1 cellular context compared by ENCODE assay signal in the genomic region with DNA sequence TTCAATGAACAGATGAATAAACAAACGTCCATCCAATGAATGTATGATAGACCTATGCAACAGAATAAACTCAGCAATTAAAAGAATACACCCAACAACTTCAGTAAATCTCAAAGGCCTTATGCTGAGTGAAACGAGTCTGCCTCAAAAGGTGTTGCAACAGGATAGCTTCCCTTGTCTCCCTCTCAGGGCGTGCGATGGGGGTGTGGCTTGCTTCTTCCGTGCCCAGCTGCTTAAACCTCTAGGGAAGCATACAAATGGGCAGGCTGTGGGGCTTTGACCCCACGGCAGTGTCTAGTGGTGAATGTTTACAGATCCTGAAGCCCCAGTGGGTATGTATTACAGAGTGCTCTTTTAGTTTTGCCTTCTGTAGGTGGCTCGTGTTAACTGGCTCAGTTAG.
TF ChIP-seq lines count a peak whose summit lies in the region.

No MANE protein-coding gene starts in this region.

TF ChIP-seq in GM23338, 12 proteins besides CTCF, POLR2A, EP300 and RAD21 (continued from another document):
- TF ChIP-seq, protein P1, sequence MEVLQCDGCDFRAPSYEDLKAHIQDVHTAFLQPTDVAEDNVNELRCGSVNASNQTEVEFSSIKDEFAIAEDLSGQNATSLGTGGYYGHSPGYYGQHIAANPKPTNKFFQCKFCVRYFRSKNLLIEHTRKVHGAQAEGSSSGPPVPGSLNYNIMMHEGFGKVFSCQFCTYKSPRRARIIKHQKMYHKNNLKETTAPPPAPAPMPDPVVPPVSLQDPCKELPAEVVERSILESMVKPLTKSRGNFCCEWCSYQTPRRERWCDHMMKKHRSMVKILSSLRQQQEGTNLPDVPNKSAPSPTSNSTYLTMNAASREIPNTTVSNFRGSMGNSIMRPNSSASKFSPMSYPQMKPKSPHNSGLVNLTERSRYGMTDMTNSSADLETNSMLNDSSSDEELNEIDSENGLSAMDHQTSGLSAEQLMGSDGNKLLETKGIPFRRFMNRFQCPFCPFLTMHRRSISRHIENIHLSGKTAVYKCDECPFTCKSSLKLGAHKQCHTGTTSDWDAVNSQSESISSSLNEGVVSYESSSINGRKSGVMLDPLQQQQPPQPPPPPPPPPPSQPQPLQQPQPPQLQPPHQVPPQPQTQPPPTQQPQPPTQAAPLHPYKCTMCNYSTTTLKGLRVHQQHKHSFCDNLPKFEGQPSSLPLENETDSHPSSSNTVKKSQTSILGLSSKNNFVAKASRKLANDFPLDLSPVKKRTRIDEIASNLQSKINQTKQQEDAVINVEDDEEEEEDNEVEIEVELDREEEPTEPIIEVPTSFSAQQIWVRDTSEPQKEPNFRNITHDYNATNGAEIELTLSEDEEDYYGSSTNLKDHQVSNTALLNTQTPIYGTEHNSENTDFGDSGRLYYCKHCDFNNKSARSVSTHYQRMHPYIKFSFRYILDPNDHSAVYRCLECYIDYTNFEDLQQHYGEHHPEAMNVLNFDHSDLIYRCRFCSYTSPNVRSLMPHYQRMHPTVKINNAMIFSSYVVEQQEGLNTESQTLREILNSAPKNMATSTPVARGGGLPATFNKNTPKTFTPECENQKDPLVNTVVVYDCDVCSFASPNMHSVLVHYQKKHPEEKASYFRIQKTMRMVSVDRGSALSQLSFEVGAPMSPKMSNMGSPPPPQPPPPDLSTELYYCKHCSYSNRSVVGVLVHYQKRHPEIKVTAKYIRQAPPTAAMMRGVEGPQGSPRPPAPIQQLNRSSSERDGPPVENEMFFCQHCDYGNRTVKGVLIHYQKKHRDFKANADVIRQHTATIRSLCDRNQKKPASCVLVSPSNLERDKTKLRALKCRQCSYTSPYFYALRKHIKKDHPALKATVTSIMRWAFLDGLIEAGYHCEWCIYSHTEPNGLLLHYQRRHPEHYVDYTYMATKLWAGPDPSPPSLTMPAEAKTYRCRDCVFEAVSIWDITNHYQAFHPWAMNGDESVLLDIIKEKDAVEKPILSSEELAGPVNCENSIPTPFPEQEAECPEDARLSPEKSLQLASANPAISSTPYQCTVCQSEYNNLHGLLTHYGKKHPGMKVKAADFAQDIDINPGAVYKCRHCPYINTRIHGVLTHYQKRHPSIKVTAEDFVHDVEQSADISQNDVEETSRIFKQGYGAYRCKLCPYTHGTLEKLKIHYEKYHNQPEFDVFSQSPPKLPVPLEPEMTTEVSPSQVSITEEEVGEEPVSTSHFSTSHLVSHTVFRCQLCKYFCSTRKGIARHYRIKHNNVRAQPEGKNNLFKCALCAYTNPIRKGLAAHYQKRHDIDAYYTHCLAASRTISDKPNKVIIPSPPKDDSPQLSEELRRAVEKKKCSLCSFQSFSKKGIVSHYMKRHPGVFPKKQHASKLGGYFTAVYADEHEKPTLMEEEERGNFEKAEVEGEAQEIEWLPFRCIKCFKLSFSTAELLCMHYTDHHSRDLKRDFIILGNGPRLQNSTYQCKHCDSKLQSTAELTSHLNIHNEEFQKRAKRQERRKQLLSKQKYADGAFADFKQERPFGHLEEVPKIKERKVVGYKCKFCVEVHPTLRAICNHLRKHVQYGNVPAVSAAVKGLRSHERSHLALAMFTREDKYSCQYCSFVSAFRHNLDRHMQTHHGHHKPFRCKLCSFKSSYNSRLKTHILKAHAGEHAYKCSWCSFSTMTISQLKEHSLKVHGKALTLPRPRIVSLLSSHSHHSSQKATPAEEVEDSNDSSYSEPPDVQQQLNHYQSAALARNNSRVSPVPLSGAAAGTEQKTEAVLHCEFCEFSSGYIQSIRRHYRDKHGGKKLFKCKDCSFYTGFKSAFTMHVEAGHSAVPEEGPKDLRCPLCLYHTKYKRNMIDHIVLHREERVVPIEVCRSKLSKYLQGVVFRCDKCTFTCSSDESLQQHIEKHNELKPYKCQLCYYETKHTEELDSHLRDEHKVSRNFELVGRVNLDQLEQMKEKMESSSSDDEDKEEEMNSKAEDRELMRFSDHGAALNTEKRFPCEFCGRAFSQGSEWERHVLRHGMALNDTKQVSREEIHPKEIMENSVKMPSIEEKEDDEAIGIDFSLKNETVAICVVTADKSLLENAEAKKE (CRISPR knock-in tag; IDR thresholded peaks at IDR 0.05): no peak
- TF ChIP-seq NANOG (IDR thresholded peaks at IDR 0.05; ENCODE audit: borderline replicate concordance): no peak
- TF ChIP-seq EZH2 (IDR thresholded peaks at IDR 0.05; ENCODE audit: low read depth, unreplicated experiment): no peak
- TF ChIP-seq STAT1 (IDR thresholded peaks at IDR 0.05; ENCODE audit: unreplicated experiment): no peak
- TF ChIP-seq POLR2AphosphoS5 (IDR thresholded peaks at IDR 0.05; ENCODE audit: low read depth): no peak
- no peak for TF ChIP-seq JUNB (IDR thresholded peaks at IDR 0.05; ENCODE audit: unreplicated experiment)
TF ChIP-seq in GM23338: peak in this region for 0.
